ENCODE assay signal across 17 cellular contexts in the genomic region with DNA sequence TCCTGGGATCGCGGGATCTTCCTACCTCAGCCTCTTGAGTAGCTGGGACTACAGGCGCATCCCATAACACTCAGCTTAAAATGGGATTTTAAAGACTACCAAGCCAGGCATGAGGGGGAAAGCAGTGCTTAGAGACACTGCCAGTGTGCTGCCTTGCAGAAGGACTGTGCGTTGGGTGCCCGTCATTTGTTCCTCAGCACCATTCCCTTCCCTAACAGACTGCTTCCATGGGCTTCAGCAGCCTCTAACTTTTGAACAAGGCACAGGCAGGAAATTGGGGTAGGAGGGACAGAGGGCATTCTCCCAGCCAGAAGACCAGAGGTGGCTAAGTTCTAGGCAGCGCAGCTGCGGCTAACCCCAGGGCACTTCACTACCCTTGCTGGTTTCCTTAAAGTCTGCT.
A peak's percentile ranks its signal among the peaks of the same experiment; 100 is the strongest.
DNase-seq lines count a peak whose midpoint lies in the region; ATAC-seq and TF ChIP-seq lines count a peak whose summit lies in the region.
"Had no signal": no experiment of that assay in that cellular context is flagged by ENCODE, and none has a peak within 500 bp of the region (broad histone marks: within the 10 kb centered on the region; RNA-seq: fewer than 3 reads in every experiment).

No MANE protein-coding gene starts in this region.

- H3K4me2 ChIP-seq in BLaER1, result peak overlapping the region; percentile 87

- H3K9me3 Mint-ChIP-seq in WTC11, result no peaks in the 10 kb centered on the region
- H3K9me3 Mint-ChIP-seq in memory B cell, result no peaks in the 10 kb centered on the region
- no peaks in the 10 kb centered on the region for H3K9me3 Mint-ChIP-seq in activated naive CD4-positive, alpha-beta T cell treated with anti-CD3 and anti-CD28 coated beads for 36 hours
- H3K9me3 Mint-ChIP-seq: CD8-positive, alpha-beta T cell had no signal

- peaks cover 22% of the 10 kb centered on the region for H3K9me3 ChIP-seq in BLaER1
- no peaks in the 10 kb centered on the region for H3K9me3 ChIP-seq in thymus (ENCODE audit: control insufficient read depth)
- no peaks in the 10 kb centered on the region for H3K9me3 ChIP-seq in WERI-Rb-1 (ENCODE audit: severe bottlenecking)
- H3K9me3 ChIP-seq: Peyer's patch, SJCRH30 had no signal

- intact Hi-C loops in activated naive CD4-positive, alpha-beta T cell treated with anti-CD3 and anti-CD28 coated beads for 36 hours (cut with micrococcal nuclease), result loop anchor here (5.0 to 10.0 kb wide), 2 partner anchors 176 to 1533 kb away; no protein-coding TSS in a partner anchor

- CTCF ChIA-PET in WTC11 (lab: Charles Lee), result interaction anchor here (0.9 to 2.1 kb wide), 4 partner anchors 29 to 145 kb away, joined by 3 to 11 read pairs (median 4); no protein-coding TSS in a partner anchor
- CTCF ChIA-PET in activated naive CD4-positive, alpha-beta T cell treated with anti-CD3 and anti-CD28 coated beads for 36 hours (lab: Charles Lee), result interaction anchor here (1.1 kb wide), 1 partner anchor 49 kb away, joined by 4 read pairs; no protein-coding TSS in a partner anchor

- H3K36me3 Mint-ChIP-seq in WTC11, result no peaks in the 10 kb centered on the region
- H3K36me3 Mint-ChIP-seq in memory B cell, result no peaks in the 10 kb centered on the region
- no peaks in the 10 kb centered on the region for H3K36me3 Mint-ChIP-seq in activated naive CD4-positive, alpha-beta T cell treated with anti-CD3 and anti-CD28 coated beads for 36 hours (ENCODE audit: low read depth)
- H3K36me3 Mint-ChIP-seq: CD8-positive, alpha-beta T cell had no signal

- POLR2A ChIA-PET in WTC11 (lab: Charles Lee), result no interaction called here

- peak overlapping the region; percentile 69 for H3K27ac ChIP-seq in BLaER1
- no peak overlapping the region for H3K27ac ChIP-seq in thymus (ENCODE audit: low read depth)
- H3K27ac ChIP-seq in WERI-Rb-1, result no peak overlapping the region
- H3K27ac ChIP-seq: Peyer's patch, SJCRH30 had no signal

- H3K27me3 ChIP-seq in BLaER1 (no peaks in the 10 kb centered on the region), thymus (ENCODE audit: control insufficient read depth, insufficient read depth) (no peaks in the 10 kb centered on the region), WERI-Rb-1 (ENCODE audit: insufficient read depth, low read depth, severe bottlenecking) (peaks cover 9% of the 10 kb centered on the region)
- H3K27me3 ChIP-seq: Peyer's patch, SJCRH30 had no signal

- WGBS in thymus, result 99% methylated on average over 7 of the region's 7 CpGs

- ATAC-seq in WTC11 (peak; percentile 59), memory B cell (ENCODE audit: low read depth) (no peak)
- ATAC-seq: CD8-positive, alpha-beta T cell had no signal

- peaks cover 8% of the 10 kb centered on the region for H3K4me1 Mint-ChIP-seq in WTC11
- H3K4me1 Mint-ChIP-seq in memory B cell, result peaks cover 15% of the 10 kb centered on the region
- H3K4me1 Mint-ChIP-seq in activated naive CD4-positive, alpha-beta T cell treated with anti-CD3 and anti-CD28 coated beads for 36 hours (ENCODE audit: low read depth), result peaks cover 25% of the 10 kb centered on the region

- H3K4me3 Mint-ChIP-seq in WTC11 (no peak overlapping the region), memory B cell (peak overlapping the region; percentile 84)
- H3K4me3 Mint-ChIP-seq in activated naive CD4-positive, alpha-beta T cell treated with anti-CD3 and anti-CD28 coated beads for 36 hours, result no peak overlapping the region
- H3K4me3 Mint-ChIP-seq: CD8-positive, alpha-beta T cell had no signal

- H3K27ac Mint-ChIP-seq in WTC11, result no peak overlapping the region
- peak overlapping the region; percentile 42 for H3K27ac Mint-ChIP-seq in memory B cell
- H3K27ac Mint-ChIP-seq in activated naive CD4-positive, alpha-beta T cell treated with anti-CD3 and anti-CD28 coated beads for 36 hours, result no peak overlapping the region
- H3K27ac Mint-ChIP-seq: CD8-positive, alpha-beta T cell had no signal

- no peaks in the 10 kb centered on the region for H4K20me1 ChIP-seq in BLaER1

- TF ChIP-seq CTCF in WTC11 (IDR thresholded peaks at IDR 0.05) (no peak), WERI-Rb-1 (IDR thresholded peaks at IDR 0.05; ENCODE audit: low read depth, low read length) (no peak)

- DNase-seq in WTC11 (ENCODE audit: low spot score) (no peak), memory B cell (ENCODE audit: low spot score in 2 of 2) (no peak), WERI-Rb-1 (no peak), COLO829 (ENCODE audit: low spot score) (no peak)
- no peak for DNase-seq in activated naive CD4-positive, alpha-beta T cell treated with anti-CD3 and anti-CD28 coated beads for 36 hours
- DNase-seq: C1 segment of cervical spinal cord; CD8-positive, alpha-beta T cell; Karpas-422; MV-4-11; NCI-H1694; NCI-H2081 treated with DMSO at 0.1 percent for 48 hours; NCI-H2171 treated with DMSO at 0.1 percent for 48 hours; NCI-H524 treated with DMSO at 0.1 percent for 48 hours; SJCRH30 had no signal

- H3K4me3 ChIP-seq in BLaER1 (no peak overlapping the region), thymus (ENCODE audit: low read length) (peak overlapping the region; percentile 36), WERI-Rb-1 (ENCODE audit: low read depth, low read length) (no peak overlapping the region)
- H3K4me3 ChIP-seq: SJCRH30 had no signal

- H3K9ac ChIP-seq in BLaER1, result no peak overlapping the region

- H3K27me3 Mint-ChIP-seq in WTC11 (ENCODE audit: low read depth) (peaks cover 5% of the 10 kb centered on the region; the same call in 1 of the 2 replicates), memory B cell (no peaks in the 10 kb centered on the region)
- H3K27me3 Mint-ChIP-seq in activated naive CD4-positive, alpha-beta T cell treated with anti-CD3 and anti-CD28 coated beads for 36 hours (ENCODE audit: low read depth), result peaks cover 2% of the 10 kb centered on the region

- H3K36me3 ChIP-seq in BLaER1, result no peaks in the 10 kb centered on the region
- H3K36me3 ChIP-seq in thymus (ENCODE audit: control insufficient read depth, insufficient read depth), result no peaks in the 10 kb centered on the region
- no peaks in the 10 kb centered on the region for H3K36me3 ChIP-seq in WERI-Rb-1
- H3K36me3 ChIP-seq: Peyer's patch, SJCRH30 had no signal

- peaks cover 52% of the 10 kb centered on the region for H3K4me1 ChIP-seq in BLaER1
- H3K4me1 ChIP-seq in thymus (ENCODE audit: control insufficient read depth, insufficient read depth, low read length), result peaks cover 18% of the 10 kb centered on the region
- H3K4me1 ChIP-seq: Peyer's patch, SJCRH30 had no signal

TF ChIP-seq in WTC11, 78 proteins besides CTCF, POLR2A, EP300 and RAD21 (continues in another document):
- TF ChIP-seq PREB (CRISPR knock-in tag; IDR thresholded peaks at IDR 0.05; ENCODE audit: borderline replicate concordance), result no peak
- TF ChIP-seq ZBTB21 (CRISPR knock-in tag; IDR thresholded peaks at IDR 0.05; ENCODE audit: borderline replicate concordance), result no peak
- TF ChIP-seq ZNF416 (CRISPR knock-in tag; IDR thresholded peaks at IDR 0.05), result no peak
- TF ChIP-seq SMAD3 (CRISPR knock-in tag; IDR thresholded peaks at IDR 0.05; ENCODE audit: borderline replicate concordance), result no peak
- TF ChIP-seq, protein P1, sequence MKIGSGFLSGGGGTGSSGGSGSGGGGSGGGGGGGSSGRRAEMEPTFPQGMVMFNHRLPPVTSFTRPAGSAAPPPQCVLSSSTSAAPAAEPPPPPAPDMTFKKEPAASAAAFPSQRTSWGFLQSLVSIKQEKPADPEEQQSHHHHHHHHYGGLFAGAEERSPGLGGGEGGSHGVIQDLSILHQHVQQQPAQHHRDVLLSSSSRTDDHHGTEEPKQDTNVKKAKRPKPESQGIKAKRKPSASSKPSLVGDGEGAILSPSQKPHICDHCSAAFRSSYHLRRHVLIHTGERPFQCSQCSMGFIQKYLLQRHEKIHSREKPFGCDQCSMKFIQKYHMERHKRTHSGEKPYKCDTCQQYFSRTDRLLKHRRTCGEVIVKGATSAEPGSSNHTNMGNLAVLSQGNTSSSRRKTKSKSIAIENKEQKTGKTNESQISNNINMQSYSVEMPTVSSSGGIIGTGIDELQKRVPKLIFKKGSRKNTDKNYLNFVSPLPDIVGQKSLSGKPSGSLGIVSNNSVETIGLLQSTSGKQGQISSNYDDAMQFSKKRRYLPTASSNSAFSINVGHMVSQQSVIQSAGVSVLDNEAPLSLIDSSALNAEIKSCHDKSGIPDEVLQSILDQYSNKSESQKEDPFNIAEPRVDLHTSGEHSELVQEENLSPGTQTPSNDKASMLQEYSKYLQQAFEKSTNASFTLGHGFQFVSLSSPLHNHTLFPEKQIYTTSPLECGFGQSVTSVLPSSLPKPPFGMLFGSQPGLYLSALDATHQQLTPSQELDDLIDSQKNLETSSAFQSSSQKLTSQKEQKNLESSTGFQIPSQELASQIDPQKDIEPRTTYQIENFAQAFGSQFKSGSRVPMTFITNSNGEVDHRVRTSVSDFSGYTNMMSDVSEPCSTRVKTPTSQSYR (CRISPR knock-in tag; IDR thresholded peaks at IDR 0.05), result no peak
- no peak for TF ChIP-seq ESRRA (CRISPR knock-in tag; IDR thresholded peaks at IDR 0.05; ENCODE audit: borderline replicate concordance)
